In genomic region chr2:134446431-134447091, GRCh38 we compare ENCODE assay signal across 11 cellular contexts.
DNase-seq lines count a peak whose midpoint lies in the region; ATAC-seq and TF ChIP-seq lines count a peak whose summit lies in the region.
"Had no signal": no experiment of that assay in that cellular context is flagged by ENCODE, and none has a peak within 500 bp of the region (broad histone marks: within the 10 kb centered on the region; RNA-seq: fewer than 3 reads in every experiment).

No MANE protein-coding gene starts in this region.

- H3K27me3 ChIP-seq in A673 (replicated peaks; ENCODE audit: insufficient read depth, low read depth, low read length, poor library complexity) (no peaks in the 10 kb centered on the region), WERI-Rb-1 (ENCODE audit: insufficient read depth, low read depth, severe bottlenecking) (no peaks in the 10 kb centered on the region)

- CTCF ChIA-PET in A673 (lab: Charles Lee) = no interaction called here
- CTCF ChIA-PET in HEK293 (lab: Yijun Ruan, JAX) = interaction anchor here (0.6 to 1.2 kb wide), 6 partner anchors 35 to 328 kb away, joined by 3 to 4 read pairs (median 3); no protein-coding TSS in a partner anchor

- ATAC-seq in HG03432 (IDR thresholded peaks at IDR 0.05; ENCODE audit: unreplicated experiment) = no peak
- ATAC-seq in GM18907 (IDR thresholded peaks at IDR 0.05; ENCODE audit: unreplicated experiment) = no peak

- TF ChIP-seq CTCF in A673 (conservative IDR thresholded peaks at IDR 0.05; ENCODE audit: low read depth, low read length) (no peak), HEK293 (tag by site-specific recombination; IDR thresholded peaks at IDR 0.05) (no peak), WERI-Rb-1 (IDR thresholded peaks at IDR 0.05; ENCODE audit: low read depth, low read length) (no peak), glutamatergic neuron (IDR thresholded peaks at IDR 0.05; ENCODE audit: partially characterized antibody, unreplicated experiment) (no peak)

- POLR2A ChIA-PET in A673 (lab: Charles Lee; ENCODE audit: low non-redundant PET) = no interaction called here
- POLR2A ChIA-PET in HEK293 (lab: Yijun Ruan, JAX) = no interaction called here

- H3K4me1 ChIP-seq in A673 (ENCODE audit: insufficient read depth, low read length, poor library complexity, severe bottlenecking) (no peaks in the 10 kb centered on the region), HEK293 (ENCODE audit: control insufficient read depth, insufficient read depth, low read length) (no peaks in the 10 kb centered on the region)

- H3K36me3 ChIP-seq in A673 (ENCODE audit: insufficient read depth, low read length, poor library complexity, severe bottlenecking) = no peaks in the 10 kb centered on the region
- peaks cover 0 to 32% of the 10 kb centered on the region in 2 experiments; a peak in 2 of 3 replicates for H3K36me3 ChIP-seq in HEK293 (ENCODE audit: control insufficient read depth in 2 of 2, insufficient read depth in 1 of 2, low read length in 2 of 2)
- H3K36me3 ChIP-seq in WERI-Rb-1 = peaks cover 21% of the 10 kb centered on the region

- H3K4me3 ChIP-seq in A673 (ENCODE audit: low read depth, low read length, poor library complexity, severe bottlenecking) = no peak overlapping the region
- no peak overlapping the region for H3K4me3 ChIP-seq in HEK293 (ENCODE audit: low read depth, low read length)
- H3K4me3 ChIP-seq in WERI-Rb-1 (ENCODE audit: low read depth, low read length) = no peak overlapping the region

- peaks cover 3% of the 10 kb centered on the region for H3K27me3 Mint-ChIP-seq in glutamatergic neuron (ENCODE audit: unreplicated experiment)

- DNase-seq in A673 (ENCODE audit: low spot score) (peak; percentile 30), WERI-Rb-1 (peak; percentile 52), glutamatergic neuron (peak; percentile 46), amniotic stem cell (lab: John Stamatoyannopoulos, UW) (no peak)
- DNase-seq in activated effector memory CD4-positive, alpha-beta T cell treated with anti-CD3 and anti-CD28 coated beads, Interleukin-2, amount 50 U/mL, for 16 hours = no peak
- DNase-seq: islet precursor cell, NCI-H187, SHP77 treated with DMSO at 0.1 percent for 48 hours had no signal

- BruUV-seq in A673 (replicated peaks; lab: Mats Ljungman, UMichigan) = no TSS peak

- peak overlapping the region; percentile 63 for H3K4me3 Mint-ChIP-seq in glutamatergic neuron (ENCODE audit: unreplicated experiment)

- no peak overlapping the region for H3K27ac ChIP-seq in A673 (ENCODE audit: low read depth, low read length, poor library complexity, severe bottlenecking)
- no peak overlapping the region for H3K27ac ChIP-seq in HEK293 (ENCODE audit: extremely low read depth, low read depth, low read length)
- H3K27ac ChIP-seq in WERI-Rb-1 = no peak overlapping the region

- peaks cover 22% of the 10 kb centered on the region for H3K4me1 Mint-ChIP-seq in glutamatergic neuron (ENCODE audit: low read depth, unreplicated experiment)

- intact Hi-C loops in A673 (cut with micrococcal nuclease; ENCODE audit: unreplicated experiment) = no loop called here

- H3K9me3 ChIP-seq in A673 (ENCODE audit: low read depth, low read length, poor library complexity, severe bottlenecking) (no peaks in the 10 kb centered on the region), HEK293 (ENCODE audit: control insufficient read depth, insufficient read depth, low read depth, low read length) (no peaks in the 10 kb centered on the region), WERI-Rb-1 (ENCODE audit: severe bottlenecking) (no peaks in the 10 kb centered on the region)

- peaks cover 2% of the 10 kb centered on the region for H3K9me3 Mint-ChIP-seq in glutamatergic neuron (ENCODE audit: unreplicated experiment)

- peak overlapping the region; percentile 75 for H3K27ac Mint-ChIP-seq in glutamatergic neuron (ENCODE audit: unreplicated experiment)

- H3K36me3 Mint-ChIP-seq in glutamatergic neuron (ENCODE audit: unreplicated experiment) = no peaks in the 10 kb centered on the region

TF ChIP-seq in HEK293, 187 proteins besides CTCF, POLR2A, EP300 and RAD21:
- TF ChIP-seq ZIC2 (tag by site-specific recombination; IDR thresholded peaks at IDR 0.05) (peak; percentile 43; the same call in 1 of the 2 replicates), HIC1 (tag by site-specific recombination; IDR thresholded peaks at IDR 0.05) (no peak)

Comparison
In these comparisons a context has a peak if more than half of its experiments do, and no peak if none do; other contexts are left out.
1. DNase-seq: peak in A673 (single experiment), WERI-Rb-1 (single experiment) and glutamatergic neuron (single experiment); none in amniotic stem cell (single experiment) and activated effector memory CD4-positive, alpha-beta T cell treated with anti-CD3 and anti-CD28 coated beads, Interleukin-2, amount 50 U/mL, for 16 hours (single experiment).